In genomic region chr14:70011708-70012107, GRCh38 we compare ENCODE assay signal across 18 cellular contexts.
"Had no signal": no experiment of that assay in that cellular context is flagged by ENCODE, and none has a peak within 500 bp of the region (broad histone marks: within the 10 kb centered on the region; RNA-seq: fewer than 3 reads in every experiment).

No MANE protein-coding gene starts in this region.

- H3K27ac ChIP-seq: colonic mucosa, esophagus squamous epithelium, ovary, right atrium auricular region, sigmoid colon, skin epidermis, suprapubic skin, thyroid gland, uterus had no signal

- H3K27ac Mint-ChIP-seq: type B pancreatic cell had no signal

- ATAC-seq: mucosa of descending colon; naive thymus-derived CD8-positive, alpha-beta T cell; stimulated activated naive CD8-positive, alpha-beta T cell treated with anti-CD3 and anti-CD28 coated beads, Interleukin-15, Interleukin-2, amounts not matched to agents 100 U/mL and 50 U/mL, for 24 hours had no signal

- H3K4me1 ChIP-seq: colonic mucosa, right atrium auricular region, thyroid gland, uterus had no signal

- FAIRE-seq: kidney had no signal

- H3K9me3 Mint-ChIP-seq: naive thymus-derived CD8-positive, alpha-beta T cell; type B pancreatic cell had no signal

- H3K4me3 Mint-ChIP-seq: naive thymus-derived CD8-positive, alpha-beta T cell; type B pancreatic cell had no signal

- H3K36me3 ChIP-seq: colonic mucosa, esophagus squamous epithelium, ovary, right atrium auricular region, sigmoid colon, suprapubic skin, thyroid gland, uterus had no signal

- H3K36me3 Mint-ChIP-seq: naive thymus-derived CD8-positive, alpha-beta T cell; type B pancreatic cell had no signal

- DNase-seq: colonic mucosa; dermis blood vessel endothelial cell; esophagus squamous epithelium; foreskin fibroblast; kidney; mucosa of descending colon; naive thymus-derived CD8-positive, alpha-beta T cell; nucleus accumbens; ovary; sigmoid colon; stimulated activated CD4-positive, alpha-beta T cell treated with anti-CD3 and anti-CD28 coated beads, Interleukin-12 subunit alpha, Interleukin-12 subunit beta, amount 100 ng/mL, for 4 hours; stimulated activated naive CD8-positive, alpha-beta T cell treated with anti-CD3 and anti-CD28 coated beads, Interleukin-15, Interleukin-2, amounts not matched to agents 100 U/mL and 50 U/mL, for 24 hours; thyroid gland; uterus had no signal

- H3K4me3 ChIP-seq: colonic mucosa, esophagus squamous epithelium, mucosa of descending colon, ovary, right atrium auricular region, sigmoid colon, skin epidermis, suprapubic skin, thyroid gland, uterus had no signal

- H3K9me3 ChIP-seq: colonic mucosa, esophagus squamous epithelium, mucosa of descending colon, ovary, right atrium auricular region, sigmoid colon, suprapubic skin, thyroid gland, uterus had no signal

- H3K27me3 ChIP-seq: colonic mucosa, ovary, right atrium auricular region, sigmoid colon, suprapubic skin, thyroid gland, uterus had no signal
